In the genomic region with DNA sequence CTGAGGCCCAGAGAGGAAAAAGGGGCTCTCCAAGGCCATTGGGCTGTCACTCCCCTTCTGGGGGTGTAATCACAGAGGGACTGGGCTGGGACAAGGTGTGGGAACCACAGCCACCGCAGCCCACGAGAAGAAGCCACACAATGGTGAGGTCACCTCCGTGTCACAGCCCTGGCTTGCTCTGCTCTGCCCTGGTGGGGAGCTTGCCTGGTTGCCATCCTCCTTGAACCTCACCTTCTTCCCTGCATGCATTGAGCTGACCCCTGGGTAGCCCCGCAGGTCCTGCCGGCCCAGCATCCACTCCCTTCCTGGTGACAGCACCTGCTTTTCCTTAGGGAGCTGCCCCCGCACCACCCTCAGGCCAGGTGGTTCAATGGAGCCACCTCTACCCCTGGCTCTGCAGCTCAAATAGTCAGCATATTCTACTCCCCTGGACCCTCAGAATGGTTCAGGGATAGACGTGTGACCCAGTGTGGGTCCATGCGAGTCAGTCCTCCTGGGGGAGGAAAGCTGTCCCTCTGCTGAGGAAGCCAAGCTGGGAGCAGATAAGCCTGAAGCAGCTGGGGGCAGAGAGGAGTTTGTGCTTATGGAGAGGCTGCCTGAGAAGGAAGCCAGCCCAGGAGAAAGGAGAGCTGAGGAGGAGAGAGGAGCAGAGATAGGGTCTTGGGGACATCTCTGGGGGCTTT, we compare ENCODE assay signal across 1 cellular context.
TF ChIP-seq lines count a peak whose summit lies in the region.

No MANE protein-coding gene starts in this region.

TF ChIP-seq in HepG2, 621 proteins besides CTCF, POLR2A, EP300 and RAD21 (continues in another document):
- TF ChIP-seq GABPA (IDR thresholded peaks at IDR 0.05; ENCODE audit: low read depth, low read length) (no peak), GABPA (CRISPR knock-in tag; IDR thresholded peaks at IDR 0.05; ENCODE audit: low read depth) (no peak), PHB2 (IDR thresholded peaks at IDR 0.05; ENCODE audit: partially characterized antibody) (no peak), SMYD3 (CRISPR knock-in tag; IDR thresholded peaks at IDR 0.05) (no peak), PHF21A (CRISPR knock-in tag; IDR thresholded peaks at IDR 0.05) (no peak), ZNF331 (CRISPR knock-in tag; IDR thresholded peaks at IDR 0.05) (no peak), JDP2 (CRISPR knock-in tag; IDR thresholded peaks at IDR 0.05; ENCODE audit: borderline replicate concordance) (no peak), RFX5 (IDR thresholded peaks at IDR 0.05; ENCODE audit: low read depth, low read length) (no peak), ZNF550 (CRISPR knock-in tag; IDR thresholded peaks at IDR 0.05; ENCODE audit: borderline replicate concordance) (0 out of 2 replicates have a peak, but pooled peaks have one; percentile 5), ERF (CRISPR knock-in tag; IDR thresholded peaks at IDR 0.05) (no peak), JUN (CRISPR knock-in tag; IDR thresholded peaks at IDR 0.05) (no peak), ZNF230 (CRISPR knock-in tag; IDR thresholded peaks at IDR 0.05) (0 out of 2 replicates have a peak, but pooled peaks have one; percentile 28), ELF4 (CRISPR knock-in tag; IDR thresholded peaks at IDR 0.05; ENCODE audit: borderline replicate concordance) (no peak), TBP (CRISPR knock-in tag; IDR thresholded peaks at IDR 0.05) (no peak), ZNF547 (CRISPR knock-in tag; IDR thresholded peaks at IDR 0.05) (no peak), ZNF430 (CRISPR knock-in tag; IDR thresholded peaks at IDR 0.05) (0 out of 2 replicates have a peak, but pooled peaks have one; percentile 12), KDM6A (CRISPR knock-in tag; IDR thresholded peaks at IDR 0.05; ENCODE audit: low read depth) (no peak), KDM2A (CRISPR knock-in tag; IDR thresholded peaks at IDR 0.05; ENCODE audit: borderline replicate concordance, low read depth) (0 out of 2 replicates have a peak, but pooled peaks have one; percentile 16), SMARCE1 (IDR thresholded peaks at IDR 0.05; ENCODE audit: borderline replicate concordance) (no peak), ZNF816 (CRISPR knock-in tag; IDR thresholded peaks at IDR 0.05; ENCODE audit: borderline replicate concordance) (no peak), MYC (CRISPR knock-in tag; IDR thresholded peaks at IDR 0.05; ENCODE audit: borderline replicate concordance) (peak; percentile 1; the same call in 1 of the 2 replicates), ZNF12 (CRISPR knock-in tag; IDR thresholded peaks at IDR 0.05) (no peak), TAF15 (IDR thresholded peaks at IDR 0.05; ENCODE audit: low read depth, low read length, poor library complexity, severe bottlenecking) (no peak), FIP1L1 (IDR thresholded peaks at IDR 0.05; ENCODE audit: borderline replicate concordance, insufficient read depth, low read depth, low read length) (no peak), TCF7 (IDR thresholded peaks at IDR 0.05; ENCODE audit: low read depth) (no peak), SRSF4 (IDR thresholded peaks at IDR 0.05; ENCODE audit: low read depth, low read length, poor library complexity, severe bottlenecking) (no peak), ZNF737 (CRISPR knock-in tag; IDR thresholded peaks at IDR 0.05; ENCODE audit: borderline replicate concordance) (no peak), JUNB (CRISPR knock-in tag; IDR thresholded peaks at IDR 0.05; ENCODE audit: borderline replicate concordance) (no peak)
- TF ChIP-seq, protein P1, sequence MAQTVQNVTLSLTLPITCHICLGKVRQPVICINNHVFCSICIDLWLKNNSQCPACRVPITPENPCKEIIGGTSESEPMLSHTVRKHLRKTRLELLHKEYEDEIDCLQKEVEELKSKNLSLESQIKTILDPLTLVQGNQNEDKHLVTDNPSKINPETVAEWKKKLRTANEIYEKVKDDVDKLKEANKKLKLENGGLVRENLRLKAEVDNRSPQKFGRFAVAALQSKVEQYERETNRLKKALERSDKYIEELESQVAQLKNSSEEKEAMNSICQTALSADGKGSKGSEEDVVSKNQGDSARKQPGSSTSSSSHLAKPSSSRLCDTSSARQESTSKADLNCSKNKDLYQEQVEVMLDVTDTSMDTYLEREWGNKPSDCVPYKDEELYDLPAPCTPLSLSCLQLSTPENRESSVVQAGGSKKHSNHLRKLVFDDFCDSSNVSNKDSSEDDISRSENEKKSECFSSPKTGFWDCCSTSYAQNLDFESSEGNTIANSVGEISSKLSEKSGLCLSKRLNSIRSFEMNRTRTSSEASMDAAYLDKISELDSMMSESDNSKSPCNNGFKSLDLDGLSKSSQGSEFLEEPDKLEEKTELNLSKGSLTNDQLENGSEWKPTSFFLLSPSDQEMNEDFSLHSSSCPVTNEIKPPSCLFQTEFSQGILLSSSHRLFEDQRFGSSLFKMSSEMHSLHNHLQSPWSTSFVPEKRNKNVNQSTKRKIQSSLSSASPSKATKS (CRISPR knock-in tag; IDR thresholded peaks at IDR 0.05) = no peak
- TF ChIP-seq, protein P2, sequence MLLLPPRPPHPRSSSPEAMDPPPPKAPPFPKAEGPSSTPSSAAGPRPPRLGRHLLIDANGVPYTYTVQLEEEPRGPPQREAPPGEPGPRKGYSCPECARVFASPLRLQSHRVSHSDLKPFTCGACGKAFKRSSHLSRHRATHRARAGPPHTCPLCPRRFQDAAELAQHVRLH (CRISPR knock-in tag; IDR thresholded peaks at IDR 0.05; ENCODE audit: borderline replicate concordance, low read depth) = no peak
- TF ChIP-seq, protein P3, sequence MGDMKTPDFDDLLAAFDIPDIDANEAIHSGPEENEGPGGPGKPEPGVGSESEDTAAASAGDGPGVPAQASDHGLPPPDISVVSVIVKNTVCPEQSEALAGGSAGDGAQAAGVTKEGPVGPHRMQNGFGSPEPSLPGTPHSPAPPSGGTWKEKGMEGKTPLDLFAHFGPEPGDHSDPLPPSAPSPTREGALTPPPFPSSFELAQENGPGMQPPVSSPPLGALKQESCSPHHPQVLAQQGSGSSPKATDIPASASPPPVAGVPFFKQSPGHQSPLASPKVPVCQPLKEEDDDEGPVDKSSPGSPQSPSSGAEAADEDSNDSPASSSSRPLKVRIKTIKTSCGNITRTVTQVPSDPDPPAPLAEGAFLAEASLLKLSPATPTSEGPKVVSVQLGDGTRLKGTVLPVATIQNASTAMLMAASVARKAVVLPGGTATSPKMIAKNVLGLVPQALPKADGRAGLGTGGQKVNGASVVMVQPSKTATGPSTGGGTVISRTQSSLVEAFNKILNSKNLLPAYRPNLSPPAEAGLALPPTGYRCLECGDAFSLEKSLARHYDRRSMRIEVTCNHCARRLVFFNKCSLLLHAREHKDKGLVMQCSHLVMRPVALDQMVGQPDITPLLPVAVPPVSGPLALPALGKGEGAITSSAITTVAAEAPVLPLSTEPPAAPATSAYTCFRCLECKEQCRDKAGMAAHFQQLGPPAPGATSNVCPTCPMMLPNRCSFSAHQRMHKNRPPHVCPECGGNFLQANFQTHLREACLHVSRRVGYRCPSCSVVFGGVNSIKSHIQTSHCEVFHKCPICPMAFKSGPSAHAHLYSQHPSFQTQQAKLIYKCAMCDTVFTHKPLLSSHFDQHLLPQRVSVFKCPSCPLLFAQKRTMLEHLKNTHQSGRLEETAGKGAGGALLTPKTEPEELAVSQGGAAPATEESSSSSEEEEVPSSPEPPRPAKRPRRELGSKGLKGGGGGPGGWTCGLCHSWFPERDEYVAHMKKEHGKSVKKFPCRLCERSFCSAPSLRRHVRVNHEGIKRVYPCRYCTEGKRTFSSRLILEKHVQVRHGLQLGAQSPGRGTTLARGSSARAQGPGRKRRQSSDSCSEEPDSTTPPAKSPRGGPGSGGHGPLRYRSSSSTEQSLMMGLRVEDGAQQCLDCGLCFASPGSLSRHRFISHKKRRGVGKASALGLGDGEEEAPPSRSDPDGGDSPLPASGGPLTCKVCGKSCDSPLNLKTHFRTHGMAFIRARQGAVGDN (CRISPR knock-in tag; IDR thresholded peaks at IDR 0.05) = peak; percentile 16; the same call in 1 of the 2 replicates
- TF ChIP-seq, protein P4, sequence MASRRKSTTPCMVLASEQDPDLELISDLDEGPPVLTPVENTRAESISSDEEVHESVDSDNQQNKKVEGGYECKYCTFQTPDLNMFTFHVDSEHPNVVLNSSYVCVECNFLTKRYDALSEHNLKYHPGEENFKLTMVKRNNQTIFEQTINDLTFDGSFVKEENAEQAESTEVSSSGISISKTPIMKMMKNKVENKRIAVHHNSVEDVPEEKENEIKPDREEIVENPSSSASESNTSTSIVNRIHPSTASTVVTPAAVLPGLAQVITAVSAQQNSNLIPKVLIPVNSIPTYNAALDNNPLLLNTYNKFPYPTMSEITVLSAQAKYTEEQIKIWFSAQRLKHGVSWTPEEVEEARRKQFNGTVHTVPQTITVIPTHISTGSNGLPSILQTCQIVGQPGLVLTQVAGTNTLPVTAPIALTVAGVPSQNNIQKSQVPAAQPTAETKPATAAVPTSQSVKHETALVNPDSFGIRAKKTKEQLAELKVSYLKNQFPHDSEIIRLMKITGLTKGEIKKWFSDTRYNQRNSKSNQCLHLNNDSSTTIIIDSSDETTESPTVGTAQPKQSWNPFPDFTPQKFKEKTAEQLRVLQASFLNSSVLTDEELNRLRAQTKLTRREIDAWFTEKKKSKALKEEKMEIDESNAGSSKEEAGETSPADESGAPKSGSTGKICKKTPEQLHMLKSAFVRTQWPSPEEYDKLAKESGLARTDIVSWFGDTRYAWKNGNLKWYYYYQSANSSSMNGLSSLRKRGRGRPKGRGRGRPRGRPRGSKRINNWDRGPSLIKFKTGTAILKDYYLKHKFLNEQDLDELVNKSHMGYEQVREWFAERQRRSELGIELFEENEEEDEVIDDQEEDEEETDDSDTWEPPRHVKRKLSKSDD (CRISPR knock-in tag; IDR thresholded peaks at IDR 0.05; ENCODE audit: low read depth) = no peak
- TF ChIP-seq, protein P5, sequence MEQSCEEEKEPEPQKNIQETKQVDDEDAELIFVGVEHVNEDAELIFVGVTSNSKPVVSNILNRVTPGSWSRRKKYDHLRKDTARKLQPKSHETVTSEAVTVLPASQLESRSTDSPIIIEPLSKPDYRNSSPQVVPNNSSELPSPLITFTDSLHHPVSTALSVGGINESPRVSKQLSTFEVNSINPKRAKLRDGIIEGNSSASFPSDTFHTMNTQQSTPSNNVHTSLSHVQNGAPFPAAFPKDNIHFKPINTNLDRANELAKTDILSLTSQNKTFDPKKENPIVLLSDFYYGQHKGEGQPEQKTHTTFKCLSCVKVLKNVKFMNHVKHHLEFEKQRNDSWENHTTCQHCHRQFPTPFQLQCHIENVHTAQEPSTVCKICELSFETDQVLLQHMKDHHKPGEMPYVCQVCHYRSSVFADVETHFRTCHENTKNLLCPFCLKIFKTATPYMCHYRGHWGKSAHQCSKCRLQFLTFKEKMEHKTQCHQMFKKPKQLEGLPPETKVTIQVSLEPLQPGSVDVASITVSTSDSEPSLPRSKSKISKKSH (CRISPR knock-in tag; IDR thresholded peaks at IDR 0.05; ENCODE audit: borderline replicate concordance) = 0 out of 2 replicates have a peak, but pooled peaks have one; percentile 43
- TF ChIP-seq, protein P6, sequence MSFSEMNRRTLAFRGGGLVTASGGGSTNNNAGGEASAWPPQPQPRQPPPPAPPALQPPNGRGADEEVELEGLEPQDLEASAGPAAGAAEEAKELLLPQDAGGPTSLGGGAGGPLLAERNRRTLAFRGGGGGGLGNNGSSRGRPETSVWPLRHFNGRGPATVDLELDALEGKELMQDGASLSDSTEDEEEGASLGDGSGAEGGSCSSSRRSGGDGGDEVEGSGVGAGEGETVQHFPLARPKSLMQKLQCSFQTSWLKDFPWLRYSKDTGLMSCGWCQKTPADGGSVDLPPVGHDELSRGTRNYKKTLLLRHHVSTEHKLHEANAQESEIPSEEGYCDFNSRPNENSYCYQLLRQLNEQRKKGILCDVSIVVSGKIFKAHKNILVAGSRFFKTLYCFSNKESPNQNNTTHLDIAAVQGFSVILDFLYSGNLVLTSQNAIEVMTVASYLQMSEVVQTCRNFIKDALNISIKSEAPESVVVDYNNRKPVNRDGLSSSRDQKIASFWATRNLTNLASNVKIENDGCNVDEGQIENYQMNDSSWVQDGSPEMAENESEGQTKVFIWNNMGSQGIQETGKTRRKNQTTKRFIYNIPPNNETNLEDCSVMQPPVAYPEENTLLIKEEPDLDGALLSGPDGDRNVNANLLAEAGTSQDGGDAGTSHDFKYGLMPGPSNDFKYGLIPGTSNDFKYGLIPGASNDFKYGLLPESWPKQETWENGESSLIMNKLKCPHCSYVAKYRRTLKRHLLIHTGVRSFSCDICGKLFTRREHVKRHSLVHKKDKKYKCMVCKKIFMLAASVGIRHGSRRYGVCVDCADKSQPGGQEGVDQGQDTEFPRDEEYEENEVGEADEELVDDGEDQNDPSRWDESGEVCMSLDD (CRISPR knock-in tag; IDR thresholded peaks at IDR 0.05; ENCODE audit: borderline replicate concordance) = no peak
- TF ChIP-seq, protein P7, sequence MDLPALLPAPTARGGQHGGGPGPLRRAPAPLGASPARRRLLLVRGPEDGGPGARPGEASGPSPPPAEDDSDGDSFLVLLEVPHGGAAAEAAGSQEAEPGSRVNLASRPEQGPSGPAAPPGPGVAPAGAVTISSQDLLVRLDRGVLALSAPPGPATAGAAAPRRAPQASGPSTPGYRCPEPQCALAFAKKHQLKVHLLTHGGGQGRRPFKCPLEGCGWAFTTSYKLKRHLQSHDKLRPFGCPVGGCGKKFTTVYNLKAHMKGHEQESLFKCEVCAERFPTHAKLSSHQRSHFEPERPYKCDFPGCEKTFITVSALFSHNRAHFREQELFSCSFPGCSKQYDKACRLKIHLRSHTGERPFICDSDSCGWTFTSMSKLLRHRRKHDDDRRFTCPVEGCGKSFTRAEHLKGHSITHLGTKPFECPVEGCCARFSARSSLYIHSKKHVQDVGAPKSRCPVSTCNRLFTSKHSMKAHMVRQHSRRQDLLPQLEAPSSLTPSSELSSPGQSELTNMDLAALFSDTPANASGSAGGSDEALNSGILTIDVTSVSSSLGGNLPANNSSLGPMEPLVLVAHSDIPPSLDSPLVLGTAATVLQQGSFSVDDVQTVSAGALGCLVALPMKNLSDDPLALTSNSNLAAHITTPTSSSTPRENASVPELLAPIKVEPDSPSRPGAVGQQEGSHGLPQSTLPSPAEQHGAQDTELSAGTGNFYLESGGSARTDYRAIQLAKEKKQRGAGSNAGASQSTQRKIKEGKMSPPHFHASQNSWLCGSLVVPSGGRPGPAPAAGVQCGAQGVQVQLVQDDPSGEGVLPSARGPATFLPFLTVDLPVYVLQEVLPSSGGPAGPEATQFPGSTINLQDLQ (CRISPR knock-in tag; IDR thresholded peaks at IDR 0.05) = no peak
- TF ChIP-seq, protein P8, sequence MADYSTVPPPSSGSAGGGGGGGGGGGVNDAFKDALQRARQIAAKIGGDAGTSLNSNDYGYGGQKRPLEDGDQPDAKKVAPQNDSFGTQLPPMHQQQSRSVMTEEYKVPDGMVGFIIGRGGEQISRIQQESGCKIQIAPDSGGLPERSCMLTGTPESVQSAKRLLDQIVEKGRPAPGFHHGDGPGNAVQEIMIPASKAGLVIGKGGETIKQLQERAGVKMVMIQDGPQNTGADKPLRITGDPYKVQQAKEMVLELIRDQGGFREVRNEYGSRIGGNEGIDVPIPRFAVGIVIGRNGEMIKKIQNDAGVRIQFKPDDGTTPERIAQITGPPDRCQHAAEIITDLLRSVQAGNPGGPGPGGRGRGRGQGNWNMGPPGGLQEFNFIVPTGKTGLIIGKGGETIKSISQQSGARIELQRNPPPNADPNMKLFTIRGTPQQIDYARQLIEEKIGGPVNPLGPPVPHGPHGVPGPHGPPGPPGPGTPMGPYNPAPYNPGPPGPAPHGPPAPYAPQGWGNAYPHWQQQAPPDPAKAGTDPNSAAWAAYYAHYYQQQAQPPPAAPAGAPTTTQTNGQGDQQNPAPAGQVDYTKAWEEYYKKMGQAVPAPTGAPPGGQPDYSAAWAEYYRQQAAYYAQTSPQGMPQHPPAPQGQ (CRISPR knock-in tag; IDR thresholded peaks at IDR 0.05; ENCODE audit: borderline replicate concordance) = no peak
